ENCODE assay signal across 23 cellular contexts in genomic region chr13:68185767-68186166, GRCh38.
DNase-seq lines count a peak whose midpoint lies in the region; ATAC-seq and TF ChIP-seq lines count a peak whose summit lies in the region.
"Had no signal": no experiment of that assay in that cellular context is flagged by ENCODE, and none has a peak within 500 bp of the region (broad histone marks: within the 10 kb centered on the region; RNA-seq: fewer than 3 reads in every experiment).

No MANE protein-coding gene starts in this region.

- no peaks in the 10 kb centered on the region for H3K27me3 Mint-ChIP-seq in osteocyte (ENCODE audit: unreplicated experiment)
- no peaks in the 10 kb centered on the region for H3K27me3 Mint-ChIP-seq in CD4-positive, alpha-beta T cell
- no peaks in the 10 kb centered on the region for H3K27me3 Mint-ChIP-seq in activated CD4-positive, alpha-beta T cell treated with anti-CD3 and anti-CD28 coated beads for 36 hours
- H3K27me3 Mint-ChIP-seq: activated CD8-positive, alpha-beta memory T cell treated with anti-CD3 and anti-CD28 coated beads, Interleukin-2, amount 10 ng/mL, durations not matched to agents 7 days and 5 days; IgD-negative memory B cell; naive B cell had no signal

- peak overlapping the region; percentile 32 for H3K27ac Mint-ChIP-seq in osteocyte (ENCODE audit: unreplicated experiment)
- no peak overlapping the region for H3K27ac Mint-ChIP-seq in CD4-positive, alpha-beta T cell
- H3K27ac Mint-ChIP-seq in activated CD4-positive, alpha-beta T cell treated with anti-CD3 and anti-CD28 coated beads for 36 hours = no peak overlapping the region
- H3K27ac Mint-ChIP-seq: activated CD8-positive, alpha-beta memory T cell treated with anti-CD3 and anti-CD28 coated beads, Interleukin-2, amount 10 ng/mL, durations not matched to agents 7 days and 5 days; IgD-negative memory B cell; naive B cell had no signal

- H3K27ac ChIP-seq in MM.1S (ENCODE audit: low read length) (peak overlapping the region; percentile 13; the same call in 1 of the 2 replicates), WERI-Rb-1 (no peak overlapping the region)
- H3K27ac ChIP-seq in CD4-positive, alpha-beta T cell (ENCODE audit: low read depth, low read length) = no peak overlapping the region
- H3K27ac ChIP-seq: epithelial cell of prostate, spleen had no signal

- TF ChIP-seq CTCF in MM.1S (IDR thresholded peaks at IDR 0.05; ENCODE audit: low read length) (no peak), choroid plexus epithelial cell (conservative IDR thresholded peaks at IDR 0.05; ENCODE audit: low read depth, low read length) (no peak), osteocyte (IDR thresholded peaks at IDR 0.05) (no peak), WERI-Rb-1 (IDR thresholded peaks at IDR 0.05; ENCODE audit: low read depth, low read length) (no peak)
- no peak for TF ChIP-seq CTCF in CD4-positive, alpha-beta T cell (IDR thresholded peaks at IDR 0.05)

- peak overlapping the region; percentile 47; the same call in 1 of the 2 replicates for H3K4me2 ChIP-seq in MM.1S (ENCODE audit: low read depth, low read length)

- H3K9me3 ChIP-seq in MM.1S (replicated peaks; ENCODE audit: insufficient read depth, low read length) (no peaks in the 10 kb centered on the region), WERI-Rb-1 (ENCODE audit: severe bottlenecking) (no peaks in the 10 kb centered on the region)
- H3K9me3 ChIP-seq in CD4-positive, alpha-beta T cell (ENCODE audit: control insufficient read depth, low read length) = no peaks in the 10 kb centered on the region
- H3K9me3 ChIP-seq: BE2C had no signal

- DNase-seq in MM.1S = peak; percentile 46
- peak; percentile 43 for DNase-seq in choroid plexus epithelial cell (ENCODE audit: low read depth)
- DNase-seq in osteocyte (ENCODE audit: extremely low spot score, unreplicated experiment) = no peak
- no peak for DNase-seq in WERI-Rb-1
- no peak for DNase-seq in CD4-positive, alpha-beta T cell
- DNase-seq in activated CD4-positive, alpha-beta T cell treated with anti-CD3 and anti-CD28 coated beads for 36 hours = no peak
- DNase-seq: activated CD4-positive, alpha-beta T cell treated with anti-CD3 and anti-CD28 coated beads for 1 hour; activated CD8-positive, alpha-beta memory T cell treated with anti-CD3 and anti-CD28 coated beads, Interleukin-2, amount 10 ng/mL, durations not matched to agents 7 days and 5 days; amygdala; BE2C; Calu3; glutamatergic neuron; MV-4-11; naive B cell; NCI-H2081 treated with DMSO at 0.1 percent for 48 hours; NCI-H524 treated with DMSO at 0.1 percent for 48 hours; SHP77 treated with DMSO at 0.1 percent for 48 hours; spleen had no signal

- no peaks in the 10 kb centered on the region for H3K9me2 ChIP-seq in MM.1S (replicated peaks; ENCODE audit: insufficient read depth, low read length)

- H3K4me1 ChIP-seq in MM.1S (ENCODE audit: low read length) = no peaks in the 10 kb centered on the region
- H3K4me1 ChIP-seq: spleen had no signal

- peak overlapping the region; percentile 23; the same call in 1 of the 2 replicates for H3K9ac ChIP-seq in MM.1S (ENCODE audit: low read length)

- no peaks in the 10 kb centered on the region for H4K20me1 ChIP-seq in MM.1S (ENCODE audit: insufficient read depth, low read length)

- intact Hi-C loops in CD4-positive, alpha-beta T cell (cut with DNase I, micrococcal nuclease) = no loop called here
- intact Hi-C loops in activated CD4-positive, alpha-beta T cell treated with anti-CD3 and anti-CD28 coated beads for 36 hours (cut with DNase I, micrococcal nuclease) = no loop called here

- POLR2A ChIA-PET in CD4-positive, alpha-beta T cell (lab: Charles Lee) = no interaction called here
- POLR2A ChIA-PET in activated CD4-positive, alpha-beta T cell treated with anti-CD3 and anti-CD28 coated beads for 36 hours (lab: Charles Lee) = no interaction called here

- H3K9me3 Mint-ChIP-seq in osteocyte (ENCODE audit: unreplicated experiment) = no peaks in the 10 kb centered on the region
- peaks cover 6% of the 10 kb centered on the region for H3K9me3 Mint-ChIP-seq in CD4-positive, alpha-beta T cell
- H3K9me3 Mint-ChIP-seq in activated CD4-positive, alpha-beta T cell treated with anti-CD3 and anti-CD28 coated beads for 36 hours (ENCODE audit: low read depth) = peaks cover 11% of the 10 kb centered on the region

- CTCF ChIA-PET in CD4-positive, alpha-beta T cell (lab: Charles Lee) = no interaction called here
- CTCF ChIA-PET in activated CD4-positive, alpha-beta T cell treated with anti-CD3 and anti-CD28 coated beads for 36 hours (lab: Charles Lee) = no interaction called here

- no peaks in the 10 kb centered on the region for H3K36me3 ChIP-seq in MM.1S (replicated peaks; ENCODE audit: insufficient read depth, low read length)
- no peaks in the 10 kb centered on the region for H3K36me3 ChIP-seq in WERI-Rb-1
- H3K36me3 ChIP-seq: BE2C, spleen had no signal

- peak; percentile 72 for ATAC-seq in GM21786 (IDR thresholded peaks at IDR 0.05; ENCODE audit: unreplicated experiment)
- no peak for ATAC-seq in CD4-positive, alpha-beta T cell (ENCODE audit: poor library complexity)
- ATAC-seq in activated CD4-positive, alpha-beta T cell treated with anti-CD3 and anti-CD28 coated beads for 36 hours = no peak
- ATAC-seq: activated CD8-positive, alpha-beta memory T cell treated with anti-CD3 and anti-CD28 coated beads, Interleukin-2, amount 10 ng/mL, durations not matched to agents 7 days and 5 days; HCT116 had no signal

- H3F3A ChIP-seq in MM.1S (ENCODE audit: insufficient read depth, low read length) = no peaks in the 10 kb centered on the region

- no peaks in the 10 kb centered on the region for H3K36me3 Mint-ChIP-seq in osteocyte (ENCODE audit: unreplicated experiment)
- H3K36me3 Mint-ChIP-seq in CD4-positive, alpha-beta T cell (ENCODE audit: low read depth) = no peaks in the 10 kb centered on the region
- no peaks in the 10 kb centered on the region for H3K36me3 Mint-ChIP-seq in activated CD4-positive, alpha-beta T cell treated with anti-CD3 and anti-CD28 coated beads for 36 hours (ENCODE audit: low read depth)
- H3K36me3 Mint-ChIP-seq: activated CD8-positive, alpha-beta memory T cell treated with anti-CD3 and anti-CD28 coated beads, Interleukin-2, amount 10 ng/mL, durations not matched to agents 7 days and 5 days; IgD-negative memory B cell; naive B cell had no signal

- no peaks in the 10 kb centered on the region for H3K79me2 ChIP-seq in MM.1S (ENCODE audit: low read length)

- H2AFZ ChIP-seq in MM.1S (ENCODE audit: low read length) = peak overlapping the region; percentile 58

- H3K27me3 ChIP-seq in MM.1S (replicated peaks; ENCODE audit: insufficient read depth, low read length) (no peaks in the 10 kb centered on the region), WERI-Rb-1 (ENCODE audit: insufficient read depth, low read depth, severe bottlenecking) (no peaks in the 10 kb centered on the region)
- H3K27me3 ChIP-seq in CD4-positive, alpha-beta T cell (ENCODE audit: control insufficient read depth, insufficient read depth, low read length) = no peaks in the 10 kb centered on the region
- H3K27me3 ChIP-seq: BE2C, spleen had no signal

- no peak overlapping the region for H3K4me3 ChIP-seq in MM.1S (ENCODE audit: low read length)
- H3K4me3 ChIP-seq in choroid plexus epithelial cell (ENCODE audit: low read depth, low read length) = no peak overlapping the region
- no peak overlapping the region for H3K4me3 ChIP-seq in WERI-Rb-1 (ENCODE audit: low read depth, low read length)
- H3K4me3 ChIP-seq: lung, spleen had no signal

- H3K4me3 Mint-ChIP-seq in osteocyte (ENCODE audit: unreplicated experiment) = no peak overlapping the region
- no peak overlapping the region for H3K4me3 Mint-ChIP-seq in CD4-positive, alpha-beta T cell
- no peak overlapping the region for H3K4me3 Mint-ChIP-seq in activated CD4-positive, alpha-beta T cell treated with anti-CD3 and anti-CD28 coated beads for 36 hours
- H3K4me3 Mint-ChIP-seq: activated CD8-positive, alpha-beta memory T cell treated with anti-CD3 and anti-CD28 coated beads, Interleukin-2, amount 10 ng/mL, durations not matched to agents 7 days and 5 days; IgD-negative memory B cell; naive B cell had no signal

- H3K4me1 Mint-ChIP-seq in osteocyte (ENCODE audit: unreplicated experiment) = peaks cover 26% of the 10 kb centered on the region
- H3K4me1 Mint-ChIP-seq in CD4-positive, alpha-beta T cell (ENCODE audit: low read depth) = no peaks in the 10 kb centered on the region
- no peaks in the 10 kb centered on the region for H3K4me1 Mint-ChIP-seq in activated CD4-positive, alpha-beta T cell treated with anti-CD3 and anti-CD28 coated beads for 36 hours
- H3K4me1 Mint-ChIP-seq: activated CD8-positive, alpha-beta memory T cell treated with anti-CD3 and anti-CD28 coated beads, Interleukin-2, amount 10 ng/mL, durations not matched to agents 7 days and 5 days; IgD-negative memory B cell; naive B cell had no signal

Comparison
In these comparisons a context has a peak if more than half of its experiments do, and no peak if none do; other contexts are left out.
1. DNase-seq: peak in MM.1S (single experiment) and choroid plexus epithelial cell (single experiment); none in osteocyte (single experiment), WERI-Rb-1 (single experiment), CD4-positive, alpha-beta T cell (0 of 10) and activated CD4-positive, alpha-beta T cell treated with anti-CD3 and anti-CD28 coated beads for 36 hours (single experiment).